ENCODE assay signal across 8 cellular contexts in genomic region chr7:102517550-102518147, GRCh38. TPM values are rescaled to one million over a fixed set of nuclear protein-coding genes. Genes with fewer than 3 reads are reported as not detected.
DNase-seq lines count a peak whose midpoint lies in the region; ATAC-seq and TF ChIP-seq lines count a peak whose summit lies in the region.
"Not testable (repeated sequence)": the region's sequence is repeated elsewhere in the genome, so short reads cannot be mapped to it uniquely, and the experiment has no call there.

TSS of gene RASA4B (minus strand) at chr7:102517777. CDS start at chr7:102517710, 67 bp downstream.

- H3K4me3 ChIP-seq in GM23338; adrenal gland; aorta (ENCODE audit: low read length in 2 of 2): not testable (repeated sequence)
- peak within 1 kb of the TSS in 1 of 10 donors; percentile 32 for H3K4me3 ChIP-seq in heart right ventricle

- H3K9me2 ChIP-seq in GM23338 (ENCODE audit: insufficient read depth) = not testable (repeated sequence)

- H3K9me3 Mint-ChIP-seq in GM23338; T-helper 1 cell treated with Interleukin-12 subunit alpha and Interleukin-12 subunit beta and Interleukin-4 antibody, amounts not matched to agents 30 μg/mL and 1 μg/mL, for 36 hours; nephron progenitor cell: not testable (repeated sequence)

- not testable (repeated sequence) for TF ChIP-seq POLR2A in adrenal gland (IDR thresholded peaks at IDR 0.05)

- not testable (repeated sequence) for H3K27me3 Mint-ChIP-seq in GM23338 (ENCODE audit: insufficient read depth, low read depth, poor library complexity); T-helper 1 cell treated with Interleukin-12 subunit alpha and Interleukin-12 subunit beta and Interleukin-4 antibody, amounts not matched to agents 30 μg/mL and 1 μg/mL, for 36 hours (ENCODE audit: low read depth); nephron progenitor cell (ENCODE audit: low read depth, poor library complexity)

- not testable (repeated sequence) for H3K4me1 ChIP-seq in GM23338 (ENCODE audit: insufficient read depth); adrenal gland (replicated peaks in 1 of 2); heart right ventricle; aorta (ENCODE audit: control insufficient read depth in 1 of 2, insufficient read depth in 2 of 2, low read length in 2 of 2)

- H3K79me2 ChIP-seq in GM23338 (replicated peaks; ENCODE audit: insufficient read depth) = not testable (repeated sequence)

- intact Hi-C loops in adrenal gland (cut with DNase I); heart right ventricle (cut with DNase I); aorta (cut with DNase I): not testable (repeated sequence)

- H2AFZ ChIP-seq in GM23338 = not testable (repeated sequence)

- H3K9me3 ChIP-seq in adrenal gland (replicated peaks in 1 of 3); heart right ventricle; aorta (ENCODE audit: control insufficient read depth, low read length): not testable (repeated sequence)

- DNase-seq in GM23338 (ENCODE audit: low spot score) (peak; percentile 12), adrenal gland (peak in 2 of 7 donors; percentile 9 to 27), heart right ventricle (peak; percentile 4 to 23), nephron progenitor cell (peak; percentile 18), aorta (peak; percentile 33 to 52)

- H3K27ac ChIP-seq in GM23338 (ENCODE audit: low read depth); adrenal gland; heart right ventricle; aorta (ENCODE audit: low read depth in 1 of 2, low read length in 2 of 2): not testable (repeated sequence)

- H3K4me3 Mint-ChIP-seq in GM23338 = not testable (repeated sequence)
- H3K4me3 Mint-ChIP-seq in T-helper 1 cell treated with Interleukin-12 subunit alpha and Interleukin-12 subunit beta and Interleukin-4 antibody, amounts not matched to agents 30 μg/mL and 1 μg/mL, for 36 hours = peak within 1 kb of the TSS; percentile 57
- H3K4me3 Mint-ChIP-seq in nephron progenitor cell = peak within 1 kb of the TSS; percentile 52

- 0% methylated on average over 12 to 17 of the region's 61 CpGs; no CpG with 5 or more reads in 2 of the 4 donors for WGBS in adrenal gland, 4 donors
- 0 to 3% methylated on average over 2 to 20 of the region's 61 CpGs for WGBS in heart right ventricle, 2 donors
- 1 to 3% methylated on average over 8 to 28 of the region's 61 CpGs for WGBS in aorta, 2 donors

- not testable (repeated sequence) for H3K36me3 ChIP-seq in GM23338 (ENCODE audit: insufficient read depth); adrenal gland (replicated peaks in 1 of 2); heart right ventricle; aorta (ENCODE audit: control insufficient read depth in 1 of 2, insufficient read depth in 2 of 2, low read length in 1 of 2)

- not testable (repeated sequence) for H3K4me2 ChIP-seq in GM23338

- H3F3A ChIP-seq in GM23338 (replicated peaks; ENCODE audit: low read depth) = not testable (repeated sequence)

- H3K36me3 Mint-ChIP-seq in GM23338 (ENCODE audit: low read depth); T-helper 1 cell treated with Interleukin-12 subunit alpha and Interleukin-12 subunit beta and Interleukin-4 antibody, amounts not matched to agents 30 μg/mL and 1 μg/mL, for 36 hours (ENCODE audit: low read depth); nephron progenitor cell (ENCODE audit: low read depth): not testable (repeated sequence)

- H3K27me3 ChIP-seq in GM23338 (ENCODE audit: insufficient read depth); adrenal gland; heart right ventricle; aorta (ENCODE audit: control insufficient read depth in 1 of 2, insufficient read depth in 2 of 2, low read length in 1 of 2): not testable (repeated sequence)

- H3K4me1 Mint-ChIP-seq in GM23338; T-helper 1 cell treated with Interleukin-12 subunit alpha and Interleukin-12 subunit beta and Interleukin-4 antibody, amounts not matched to agents 30 μg/mL and 1 μg/mL, for 36 hours (ENCODE audit: low read depth); nephron progenitor cell: not testable (repeated sequence)

- not testable (repeated sequence) for TF ChIP-seq CTCF in GM23338 (conservative IDR thresholded peaks at IDR 0.05; ENCODE audit: low read depth in 2 of 2); adrenal gland (IDR thresholded peaks at IDR 0.05); heart right ventricle (IDR thresholded peaks at IDR 0.05); nephron progenitor cell (IDR thresholded peaks at IDR 0.05)

- not testable (repeated sequence) for H3K27ac Mint-ChIP-seq in GM23338; T-helper 1 cell treated with Interleukin-12 subunit alpha and Interleukin-12 subunit beta and Interleukin-4 antibody, amounts not matched to agents 30 μg/mL and 1 μg/mL, for 36 hours; nephron progenitor cell

- peak; percentile 76 for ATAC-seq in GM18868 (IDR thresholded peaks at IDR 0.05; ENCODE audit: unreplicated experiment)
- peak; percentile 80 for ATAC-seq in GM23338
- ATAC-seq in HG03342 (IDR thresholded peaks at IDR 0.05; ENCODE audit: unreplicated experiment) = peak; percentile 77
- ATAC-seq in heart right ventricle = peak; percentile 91 to 97 (median 94)
- peak; percentile 92 for ATAC-seq in aorta (ENCODE audit: low FRiP score)

- not testable (repeated sequence) for H4K20me1 ChIP-seq in GM23338 (replicated peaks; ENCODE audit: insufficient read depth)

RNA-seq across cellular contexts. Expression of gene RASA4B, which starts in this region (rescaled TPM):
- 1.5 and 4.2 TPM in 2 replicates for total RNA-seq in GM23338 (2014; rRNA removed; shearing (Covaris generic))
- polyA plus RNA-seq in GM23338 (2016; fragmentation: Nextera tagmentation; extraction: Ambion mirVana) (0.99 and 1.1 TPM in 2 replicates), adrenal gland (100 to 1,000 TPM in 1 of 3 donors, 10 to 100 TPM in 1, 1 to 10 TPM in 1; 1.9 to 150 (median 66.8) TPM), heart right ventricle (1 to 10 TPM; 3.2 to 6.9 TPM), aorta (10 to 100 TPM; 14.4 to 50.9 TPM)
- total RNA-seq in adrenal gland (10 to 100 TPM; 12.1 to 40.5 (median 24.6) TPM), heart right ventricle (10 to 100 TPM in 2 of 10 donors, 1 to 10 TPM in 8; 1.3 to 23.9 (median 4.2) TPM), aorta (10 to 100 TPM; 44.1 to 81.9 TPM)
